In the genomic region with DNA sequence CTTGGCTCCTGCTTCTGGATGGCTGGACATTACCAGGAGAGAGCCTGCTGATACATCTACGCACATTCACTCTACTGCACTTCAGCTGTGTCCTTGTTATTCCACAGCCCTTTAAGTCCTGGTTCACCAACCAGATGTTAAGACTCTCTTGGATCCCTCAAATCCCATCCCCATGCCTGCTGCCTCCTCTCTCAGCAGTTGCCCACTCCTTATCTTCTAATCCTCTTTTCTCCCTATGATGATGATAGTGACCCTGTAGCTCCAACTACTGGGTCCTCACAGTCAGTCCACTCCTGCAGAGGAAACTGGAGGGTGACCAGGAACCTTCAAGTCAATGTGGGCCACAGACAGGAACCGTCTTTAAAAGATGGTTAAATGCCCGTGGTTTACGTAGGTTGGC, we compare ENCODE assay signal across 1 cellular context.
TF ChIP-seq lines count a peak whose summit lies in the region.

No MANE protein-coding gene starts in this region.

TF ChIP-seq in HCT116, 20 proteins besides CTCF, POLR2A, EP300 and RAD21 (continued from another document):
- TF ChIP-seq, protein P1, sequence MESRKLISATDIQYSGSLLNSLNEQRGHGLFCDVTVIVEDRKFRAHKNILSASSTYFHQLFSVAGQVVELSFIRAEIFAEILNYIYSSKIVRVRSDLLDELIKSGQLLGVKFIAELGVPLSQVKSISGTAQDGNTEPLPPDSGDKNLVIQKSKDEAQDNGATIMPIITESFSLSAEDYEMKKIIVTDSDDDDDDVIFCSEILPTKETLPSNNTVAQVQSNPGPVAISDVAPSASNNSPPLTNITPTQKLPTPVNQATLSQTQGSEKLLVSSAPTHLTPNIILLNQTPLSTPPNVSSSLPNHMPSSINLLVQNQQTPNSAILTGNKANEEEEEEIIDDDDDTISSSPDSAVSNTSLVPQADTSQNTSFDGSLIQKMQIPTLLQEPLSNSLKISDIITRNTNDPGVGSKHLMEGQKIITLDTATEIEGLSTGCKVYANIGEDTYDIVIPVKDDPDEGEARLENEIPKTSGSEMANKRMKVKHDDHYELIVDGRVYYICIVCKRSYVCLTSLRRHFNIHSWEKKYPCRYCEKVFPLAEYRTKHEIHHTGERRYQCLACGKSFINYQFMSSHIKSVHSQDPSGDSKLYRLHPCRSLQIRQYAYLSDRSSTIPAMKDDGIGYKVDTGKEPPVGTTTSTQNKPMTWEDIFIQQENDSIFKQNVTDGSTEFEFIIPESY (IDR thresholded peaks at IDR 0.05; ENCODE audit: extremely low read depth, insufficient replicate concordance, low read length), result no peak
